ENCODE assay signal across 8 cellular contexts in genomic region chr1:156623946-156624813, GRCh38. TPM values are rescaled to one million over a fixed set of nuclear protein-coding genes. Genes with fewer than 3 reads are reported as not detected.
DNase-seq lines count a peak whose midpoint lies in the region; ATAC-seq, FAIRE-seq and TF ChIP-seq lines count a peak whose summit lies in the region.

No MANE protein-coding gene starts in this region.

- H3K79me2 ChIP-seq in GM23248 (ENCODE audit: insufficient read depth) (no peaks in the 10 kb centered on the region), PC-9 (ENCODE audit: low read depth) (no peaks in the 10 kb centered on the region)

- ATAC-seq in HG03139 (IDR thresholded peaks at IDR 0.05; ENCODE audit: unreplicated experiment) = no peak

- CTCF ChIA-PET in PC-9 (lab: Charles Lee) = interaction anchor here (0.6 to 1.0 kb wide), 5 partner anchors 12 to 304 kb away, joined by 3 to 9 read pairs (median 7); partner anchors contain the start of gene NES

- H3K9me3 ChIP-seq in GM23248 (ENCODE audit: low read depth) = no peaks in the 10 kb centered on the region
- H3K9me3 ChIP-seq in PC-9 (ENCODE audit: insufficient read depth, low read depth) = no peaks in the 10 kb centered on the region
- peaks cover 4% of the 10 kb centered on the region for H3K9me3 ChIP-seq in iPS-18c (ENCODE audit: control insufficient read depth, insufficient read depth, low read length)

- WGBS in GM23248 (ENCODE audit: low coverage in 1 of 2, low lambda C conversion rate in 2 of 2, missing lambda C conversion rate in 2 of 2), 2 experiments = 2 to 4% methylated on average over 78 to 83 of the region's 87 CpGs

- H2AFZ ChIP-seq in GM23248 (peak overlapping the region; percentile 51), PC-9 (peak overlapping the region; percentile 62)

- no peaks in the 10 kb centered on the region for H3K4me1 ChIP-seq in GM23248 (ENCODE audit: insufficient read depth)
- peaks cover 14% of the 10 kb centered on the region for H3K4me1 ChIP-seq in PC-9 (replicated peaks; ENCODE audit: insufficient read depth)

- FAIRE-seq in GM19239 (lab: Jason Lieb, UNC) = no peak

- TF ChIP-seq CTCF in PC-9 (conservative IDR thresholded peaks at IDR 0.05) = peak; percentile 32; the same call in 1 of the 2 replicates

- no TSS peak for BruUV-seq in PC-9 (replicated peaks; lab: Mats Ljungman, UMichigan)

- peaks cover 57% of the 10 kb centered on the region for H3K27me3 ChIP-seq in GM23248 (replicated peaks; ENCODE audit: insufficient read depth)
- peaks cover 27% of the 10 kb centered on the region; the same call in 1 of the 2 replicates for H3K27me3 ChIP-seq in PC-9 (ENCODE audit: insufficient read depth, low read depth)

- peak overlapping the region; percentile 28 for H3K4me2 ChIP-seq in GM23248 (ENCODE audit: unreplicated experiment)
- peak overlapping the region; percentile 74 for H3K4me2 ChIP-seq in PC-9

- no peaks in the 10 kb centered on the region for H3K36me3 ChIP-seq in GM23248 (ENCODE audit: low read depth)
- no peaks in the 10 kb centered on the region for H3K36me3 ChIP-seq in PC-9 (ENCODE audit: low read depth)

- peak overlapping the region; percentile 52 for H3K4me3 ChIP-seq in GM23248
- H3K4me3 ChIP-seq in PC-9 = peak overlapping the region; percentile 48; the same call in 1 of the 2 replicates
- peak overlapping the region; percentile 63 for H3K4me3 ChIP-seq in iPS-18c (ENCODE audit: insufficient read depth, low read depth, low read length)
- H3K4me3 ChIP-seq in skin epidermis = peak overlapping the region in 6 of 7 experiments; percentile 6 to 26 (median 16)

- in situ Hi-C loops in GM23248 (cut with MboI) = no loop called here

- H3K9me2 ChIP-seq in GM23248 (ENCODE audit: insufficient read depth) (no peaks in the 10 kb centered on the region), PC-9 (ENCODE audit: insufficient read depth) (no peaks in the 10 kb centered on the region)

- H3F3A ChIP-seq in GM23248 (ENCODE audit: insufficient read depth) (no peaks in the 10 kb centered on the region), PC-9 (ENCODE audit: insufficient read depth, low read depth) (peaks cover 9% of the 10 kb centered on the region)

- H4K20me1 ChIP-seq in GM23248 (ENCODE audit: insufficient read depth) (no peaks in the 10 kb centered on the region), PC-9 (ENCODE audit: insufficient read depth) (no peaks in the 10 kb centered on the region)

- DNase-seq in AG08396 (ENCODE audit: low spot score) (peak; percentile 66), GM23248 (peak; percentile 71), PC-9 (peak in 1 of 2 experiments; percentile 35), astrocyte of the hippocampus (ENCODE audit: low read depth, low spot score) (peak; percentile 70), GM19239 (ENCODE audit: insufficient read length, low spot score) (no peak)

- intact Hi-C loops in PC-9 (cut with micrococcal nuclease; ENCODE audit: unreplicated experiment) = loop anchor here (10.0 kb wide), 1 partner anchor 301 kb away; the partner anchor contains the start of gene LRRC71

- no peak overlapping the region for H3K9ac ChIP-seq in GM23248

- POLR2A ChIA-PET in PC-9 (lab: Charles Lee; ENCODE audit: unreplicated experiment) = no interaction called here

- H3K27ac ChIP-seq in GM23248 = no peak overlapping the region
- no peak overlapping the region for H3K27ac ChIP-seq in PC-9
- H3K27ac ChIP-seq in skin epidermis = no peak overlapping the region

RNA-seq across cellular contexts. Expression of gene HAPLN2, which starts 5.0 kb away (rescaled TPM):
- not detected in 2 replicates for total RNA-seq in GM23248 (2014; rRNA removed; shearing (Covaris generic))
- polyA plus RNA-seq in GM23248 (2016; fragmentation: Nextera tagmentation; extraction: Ambion mirVana) = not detected in 2 replicates
- 0.58 TPM in 1 of 2 replicates, not detected in the other for total RNA-seq in PC-9 (2021)

RNA-seq across cellular contexts. Expression of gene BCAN, which starts 17.7 kb away (rescaled TPM):
- total RNA-seq in GM23248 (2014; rRNA removed; shearing (Covaris generic)) = not detected in 2 replicates
- polyA plus RNA-seq in GM23248 (2016; fragmentation: Nextera tagmentation; extraction: Ambion mirVana) = not detected in 2 replicates
- not detected in 2 replicates for total RNA-seq in PC-9 (2021)

RNA-seq across cellular contexts. Expression of gene GPATCH4, which starts 22.9 kb away (rescaled TPM):
- 9.5 and 12.5 TPM in 2 replicates for total RNA-seq in GM23248 (2014; rRNA removed; shearing (Covaris generic))
- 43.0 and 46.6 TPM in 2 replicates for polyA plus RNA-seq in GM23248 (2016; fragmentation: Nextera tagmentation; extraction: Ambion mirVana)
- 17.5 and 17.6 TPM in 2 replicates for total RNA-seq in PC-9 (2021)

RNA-seq across cellular contexts. Expression of gene NAXE, which starts 32.6 kb away (rescaled TPM):
- total RNA-seq in GM23248 (2014; rRNA removed; shearing (Covaris generic)) = 51.2 and 68.7 TPM in 2 replicates
- 86.2 and 87.4 TPM in 2 replicates for polyA plus RNA-seq in GM23248 (2016; fragmentation: Nextera tagmentation; extraction: Ambion mirVana)
- 83.9 and 90.3 TPM in 2 replicates for total RNA-seq in PC-9 (2021)

RNA-seq across cellular contexts. Expression of gene TTC24, which starts 44.7 kb away (rescaled TPM):
- total RNA-seq in GM23248 (2014; rRNA removed; shearing (Covaris generic)) = not detected in 2 replicates
- not detected in 2 replicates for polyA plus RNA-seq in GM23248 (2016; fragmentation: Nextera tagmentation; extraction: Ambion mirVana)
- not detected in 2 replicates for total RNA-seq in PC-9 (2021)
